Comparison of ENCODE assay signal across 8 cellular contexts in the genomic region with DNA sequence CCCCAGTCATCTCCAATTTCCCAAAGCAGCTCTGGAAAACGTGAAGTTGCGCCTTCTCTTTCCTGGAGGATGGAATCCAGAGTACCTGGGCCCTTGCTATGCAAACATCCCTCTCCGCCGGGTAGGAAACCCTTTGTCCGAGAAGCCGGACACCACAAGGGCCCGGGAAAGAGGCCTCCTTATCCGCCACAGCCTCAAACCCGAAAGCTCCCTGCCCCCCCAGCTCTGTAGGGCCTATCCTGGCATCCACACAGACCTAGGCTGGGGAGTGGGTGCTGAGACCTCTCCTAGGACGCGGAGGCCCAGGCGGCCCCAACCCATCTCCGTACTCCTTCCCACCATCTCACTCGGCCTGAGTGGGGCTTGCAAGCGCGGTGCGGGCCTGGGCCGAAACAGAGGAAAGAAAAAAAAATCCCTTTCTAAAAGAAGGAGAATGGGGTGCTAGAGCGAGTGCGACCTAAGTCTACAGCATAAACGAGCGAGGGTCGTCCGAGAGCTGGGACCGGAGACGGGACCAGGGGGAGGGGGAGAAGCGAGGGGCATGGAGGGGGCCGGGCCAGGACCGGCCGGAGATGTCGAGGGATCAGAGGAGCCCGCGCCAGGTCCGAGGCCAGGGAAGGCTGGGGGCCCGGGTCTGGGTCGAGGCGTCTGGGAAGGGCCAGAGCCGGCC. TPM values are rescaled to one million over a fixed set of nuclear protein-coding genes. Genes with fewer than 3 reads are reported as not detected.
A peak's percentile ranks its signal among the peaks of the same experiment; 100 is the strongest.
DNase-seq lines count a peak whose midpoint lies in the region; ATAC-seq and TF ChIP-seq lines count a peak whose summit lies in the region.

No MANE protein-coding gene starts in this region.

- H3K27me3 ChIP-seq in liver (ENCODE audit: control insufficient read depth in 4 of 4, insufficient read depth in 4 of 4, low read length in 3 of 4), result no peaks in the 10 kb centered on the region

- peaks cover 58% of the 10 kb centered on the region for H3K4me1 Mint-ChIP-seq in activated B cell treated with CpG ODN at 0.5 μM for 24 hours

- peaks cover 11% of the 10 kb centered on the region for H3K36me3 Mint-ChIP-seq in activated B cell treated with CpG ODN at 0.5 μM for 24 hours (ENCODE audit: low read depth)

- DNase-seq in NCI-H82 (lab: John Stamatoyannopoulos, UW) (peak; percentile 47), NCI-H82 treated with DMSO at 0.1 percent for 48 hours (lab: John Stamatoyannopoulos, UW; ENCODE audit: unreplicated experiment) (no peak), activated B cell treated with CpG ODN at 0.5 μM for 24 hours (no peak), choroid plexus epithelial cell (ENCODE audit: low read depth) (no peak), OCI-M2 (lab: John Stamatoyannopoulos, UW; ENCODE audit: unreplicated experiment) (no peak)
- DNase-seq in stimulated activated CD8-positive, alpha-beta memory T cell treated with anti-CD3 and anti-CD28 coated beads, Interleukin-2, amount 100 ng/mL, for 48 hours (ENCODE audit: low read depth in 2 of 2), result peak; percentile 11 to 13

- WGBS in liver, result under 1% methylated on average over 38 of the region's 38 CpGs

- no peaks in the 10 kb centered on the region for H3K36me3 ChIP-seq in liver (ENCODE audit: control insufficient read depth in 4 of 4, insufficient read depth in 3 of 4, low read depth in 1 of 4, low read length in 3 of 4)

- H3K27ac Mint-ChIP-seq in activated B cell treated with CpG ODN at 0.5 μM for 24 hours, result peak overlapping the region; percentile 84

- ATAC-seq in HG03196 (IDR thresholded peaks at IDR 0.05; ENCODE audit: unreplicated experiment), result peak; percentile 3
- peak; percentile 3 for ATAC-seq in activated B cell treated with CpG ODN at 0.5 μM for 24 hours (ENCODE audit: low read depth)

- no peaks in the 10 kb centered on the region for H3K9me3 ChIP-seq in liver (ENCODE audit: control insufficient read depth in 4 of 4, low read length in 3 of 4)

- peak overlapping the region; percentile 99 for H3K27ac ChIP-seq in liver (ENCODE audit: low read depth in 1 of 2, low read length in 2 of 2)

- no peaks in the 10 kb centered on the region for H3K27me3 Mint-ChIP-seq in activated B cell treated with CpG ODN at 0.5 μM for 24 hours

- CTCF ChIA-PET in activated B cell treated with CpG ODN at 0.5 μM for 24 hours (lab: Charles Lee), result interaction anchor here (0.7 to 5.9 kb wide), 9 partner anchors 8 to 183 kb away, joined by 3 to 61 read pairs (median 7); a partner anchor contains a TSS

- H3K9me3 Mint-ChIP-seq in activated B cell treated with CpG ODN at 0.5 μM for 24 hours, result no peaks in the 10 kb centered on the region

- peak overlapping the region; percentile 85 for H3K4me3 ChIP-seq in choroid plexus epithelial cell (ENCODE audit: low read depth, low read length)
- H3K4me3 ChIP-seq in liver (ENCODE audit: low read depth in 1 of 3, low read length in 3 of 3), result peak overlapping the region; percentile 86 to 97 (median 91)

- H3K9ac ChIP-seq in liver (ENCODE audit: low read depth in 1 of 2, low read length in 2 of 2), result peak overlapping the region; percentile 56 to 98

- H3K4me1 ChIP-seq in liver (ENCODE audit: control insufficient read depth in 4 of 4, insufficient read depth in 4 of 4, low read length in 3 of 4), result peaks cover 9 to 43% (median 23%) of the 10 kb centered on the region in 4 donors

- no peak for TF ChIP-seq RAD21 in liver (IDR thresholded peaks at IDR 0.05)

- peak overlapping the region; percentile 93 for H3K4me3 Mint-ChIP-seq in activated B cell treated with CpG ODN at 0.5 μM for 24 hours

- TF ChIP-seq CTCF in activated B cell treated with CpG ODN at 0.5 μM for 24 hours (IDR thresholded peaks at IDR 0.05) (no peak), choroid plexus epithelial cell (conservative IDR thresholded peaks at IDR 0.05; ENCODE audit: low read depth, low read length) (no peak), liver (IDR thresholded peaks at IDR 0.05; ENCODE audit: low read depth, low read length, missing input control) (no peak)

- intact Hi-C loops in activated B cell treated with CpG ODN at 0.5 μM for 24 hours (cut with micrococcal nuclease), result loop anchor here (1.0 to 10.0 kb wide), 13 partner anchors 27 to 1911 kb away; a partner anchor contains a TSS

- POLR2A ChIA-PET in activated B cell treated with CpG ODN at 0.5 μM for 24 hours (lab: Charles Lee), result interaction anchor here (0.6 to 2.8 kb wide), 25 partner anchors 7 to 1051 kb away, joined by 3 to 35 read pairs (median 5); a partner anchor contains a TSS

TF ChIP-seq in liver, 16 proteins besides CTCF, POLR2A, EP300 and RAD21:
- TF ChIP-seq, protein P1, sequence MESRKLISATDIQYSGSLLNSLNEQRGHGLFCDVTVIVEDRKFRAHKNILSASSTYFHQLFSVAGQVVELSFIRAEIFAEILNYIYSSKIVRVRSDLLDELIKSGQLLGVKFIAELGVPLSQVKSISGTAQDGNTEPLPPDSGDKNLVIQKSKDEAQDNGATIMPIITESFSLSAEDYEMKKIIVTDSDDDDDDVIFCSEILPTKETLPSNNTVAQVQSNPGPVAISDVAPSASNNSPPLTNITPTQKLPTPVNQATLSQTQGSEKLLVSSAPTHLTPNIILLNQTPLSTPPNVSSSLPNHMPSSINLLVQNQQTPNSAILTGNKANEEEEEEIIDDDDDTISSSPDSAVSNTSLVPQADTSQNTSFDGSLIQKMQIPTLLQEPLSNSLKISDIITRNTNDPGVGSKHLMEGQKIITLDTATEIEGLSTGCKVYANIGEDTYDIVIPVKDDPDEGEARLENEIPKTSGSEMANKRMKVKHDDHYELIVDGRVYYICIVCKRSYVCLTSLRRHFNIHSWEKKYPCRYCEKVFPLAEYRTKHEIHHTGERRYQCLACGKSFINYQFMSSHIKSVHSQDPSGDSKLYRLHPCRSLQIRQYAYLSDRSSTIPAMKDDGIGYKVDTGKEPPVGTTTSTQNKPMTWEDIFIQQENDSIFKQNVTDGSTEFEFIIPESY (IDR thresholded peaks at IDR 0.05), result no peak
- no peak for TF ChIP-seq EGR1 (IDR thresholded peaks at IDR 0.05; ENCODE audit: low read depth in 2 of 2)
- TF ChIP-seq, protein P2, sequence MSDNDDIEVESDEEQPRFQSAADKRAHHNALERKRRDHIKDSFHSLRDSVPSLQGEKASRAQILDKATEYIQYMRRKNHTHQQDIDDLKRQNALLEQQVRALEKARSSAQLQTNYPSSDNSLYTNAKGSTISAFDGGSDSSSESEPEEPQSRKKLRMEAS (IDR thresholded peaks at IDR 0.05), result no peak
- TF ChIP-seq HNF4A (conservative IDR thresholded peaks at IDR 0.05), result no peak
- TF ChIP-seq JUND (IDR thresholded peaks at IDR 0.05), result no peak
- TF ChIP-seq FOXA1 (IDR thresholded peaks at IDR 0.05), result no peak
- no peak for TF ChIP-seq TAF1 (conservative IDR thresholded peaks at IDR 0.05)
- TF ChIP-seq NR2F2 (IDR thresholded peaks at IDR 0.05), result no peak
- TF ChIP-seq, protein P3, sequence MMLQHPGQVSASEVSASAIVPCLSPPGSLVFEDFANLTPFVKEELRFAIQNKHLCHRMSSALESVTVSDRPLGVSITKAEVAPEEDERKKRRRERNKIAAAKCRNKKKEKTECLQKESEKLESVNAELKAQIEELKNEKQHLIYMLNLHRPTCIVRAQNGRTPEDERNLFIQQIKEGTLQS (IDR thresholded peaks at IDR 0.05), result no peak
- no peak for TF ChIP-seq FOXA2 (IDR thresholded peaks at IDR 0.05)
- TF ChIP-seq YY1 (IDR thresholded peaks at IDR 0.05), result no peak
- no peak for TF ChIP-seq HNF4G (IDR thresholded peaks at IDR 0.05)
- TF ChIP-seq, protein P4, sequence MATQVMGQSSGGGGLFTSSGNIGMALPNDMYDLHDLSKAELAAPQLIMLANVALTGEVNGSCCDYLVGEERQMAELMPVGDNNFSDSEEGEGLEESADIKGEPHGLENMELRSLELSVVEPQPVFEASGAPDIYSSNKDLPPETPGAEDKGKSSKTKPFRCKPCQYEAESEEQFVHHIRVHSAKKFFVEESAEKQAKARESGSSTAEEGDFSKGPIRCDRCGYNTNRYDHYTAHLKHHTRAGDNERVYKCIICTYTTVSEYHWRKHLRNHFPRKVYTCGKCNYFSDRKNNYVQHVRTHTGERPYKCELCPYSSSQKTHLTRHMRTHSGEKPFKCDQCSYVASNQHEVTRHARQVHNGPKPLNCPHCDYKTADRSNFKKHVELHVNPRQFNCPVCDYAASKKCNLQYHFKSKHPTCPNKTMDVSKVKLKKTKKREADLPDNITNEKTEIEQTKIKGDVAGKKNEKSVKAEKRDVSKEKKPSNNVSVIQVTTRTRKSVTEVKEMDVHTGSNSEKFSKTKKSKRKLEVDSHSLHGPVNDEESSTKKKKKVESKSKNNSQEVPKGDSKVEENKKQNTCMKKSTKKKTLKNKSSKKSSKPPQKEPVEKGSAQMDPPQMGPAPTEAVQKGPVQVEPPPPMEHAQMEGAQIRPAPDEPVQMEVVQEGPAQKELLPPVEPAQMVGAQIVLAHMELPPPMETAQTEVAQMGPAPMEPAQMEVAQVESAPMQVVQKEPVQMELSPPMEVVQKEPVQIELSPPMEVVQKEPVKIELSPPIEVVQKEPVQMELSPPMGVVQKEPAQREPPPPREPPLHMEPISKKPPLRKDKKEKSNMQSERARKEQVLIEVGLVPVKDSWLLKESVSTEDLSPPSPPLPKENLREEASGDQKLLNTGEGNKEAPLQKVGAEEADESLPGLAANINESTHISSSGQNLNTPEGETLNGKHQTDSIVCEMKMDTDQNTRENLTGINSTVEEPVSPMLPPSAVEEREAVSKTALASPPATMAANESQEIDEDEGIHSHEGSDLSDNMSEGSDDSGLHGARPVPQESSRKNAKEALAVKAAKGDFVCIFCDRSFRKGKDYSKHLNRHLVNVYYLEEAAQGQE (IDR thresholded peaks at IDR 0.05), result no peak
- TF ChIP-seq RXRA (IDR thresholded peaks at IDR 0.05), result no peak
- TF ChIP-seq GABPA (IDR thresholded peaks at IDR 0.05 in 1 of 2, conservative IDR thresholded peaks at IDR 0.05 in 1 of 2), result no peak
- no peak for TF ChIP-seq SP1 (IDR thresholded peaks at IDR 0.05)

RNA-seq across cellular contexts. Expression of a gene that starts 0.6 kb away (rescaled TPM):
- total RNA-seq in activated B cell treated with CpG ODN at 0.5 μM for 24 hours (46.5 and 52.7 TPM in 2 replicates), liver (10 to 100 TPM; 31.0 to 37.5 TPM)
- 10 to 100 TPM; 11.2 to 13.0 TPM for polyA plus RNA-seq in liver

Comparison
In these comparisons a context has a peak if more than half of its experiments do, and no peak if none do; other contexts are left out.
1. DNase-seq: peak in NCI-H82 (single experiment) and stimulated activated CD8-positive, alpha-beta memory T cell treated with anti-CD3 and anti-CD28 coated beads, Interleukin-2, amount 100 ng/mL, for 48 hours (2 of 2); none in NCI-H82 treated with DMSO at 0.1 percent for 48 hours (single experiment), activated B cell treated with CpG ODN at 0.5 μM for 24 hours (single experiment), choroid plexus epithelial cell (single experiment) and OCI-M2 (single experiment).